In the genomic region with DNA sequence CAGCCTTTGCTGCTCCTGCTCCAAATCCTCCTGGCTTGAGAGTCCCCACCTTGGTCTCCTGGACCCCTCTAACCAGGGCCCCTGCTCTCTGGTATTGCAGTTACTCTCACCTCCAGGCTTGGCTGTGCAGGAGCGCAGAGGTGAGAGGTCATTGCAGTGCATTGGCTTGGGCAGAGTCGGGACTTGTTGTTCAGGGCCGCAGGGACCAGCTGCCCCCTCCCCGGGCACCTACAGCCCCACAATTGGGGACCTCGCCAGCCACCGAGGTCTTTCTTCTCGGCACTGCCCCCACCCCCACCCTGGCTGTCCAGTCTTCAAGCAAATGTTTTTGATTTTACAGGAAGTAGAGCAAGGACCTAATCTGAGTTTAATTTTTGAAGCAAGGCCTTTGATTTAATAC, we compare ENCODE assay signal across 25 cellular contexts.
DNase-seq lines count a peak whose midpoint lies in the region; ATAC-seq and TF ChIP-seq lines count a peak whose summit lies in the region.
"Had no signal": no experiment of that assay in that cellular context is flagged by ENCODE, and none has a peak within 500 bp of the region (broad histone marks: within the 10 kb centered on the region; RNA-seq: fewer than 3 reads in every experiment).

No MANE protein-coding gene starts in this region.

- no CpG with 5 or more reads among the region's 7 CpGs for WGBS in neuronal stem cell (ENCODE audit: extremely low coverage in 2 of 2, insufficient read length in 2 of 2, insufficient replicate concordance in 1 of 2), 2 donors

- no peak overlapping the region for H3K23ac ChIP-seq in neuronal stem cell (ENCODE audit: low read depth, low read length, poor library complexity)

- no peak overlapping the region for H3K4me2 ChIP-seq in neuronal stem cell (ENCODE audit: insufficient read depth, low read length, poor library complexity, severe bottlenecking)
- H3K4me2 ChIP-seq: A549, BLaER1 had no signal

- H4K91ac ChIP-seq in neuronal stem cell (ENCODE audit: low read depth, low read length, poor library complexity), result no peak overlapping the region

- no peak overlapping the region for H2BK120ac ChIP-seq in neuronal stem cell (ENCODE audit: low read depth, low read length)

- H3K18ac ChIP-seq in neuronal stem cell (ENCODE audit: low read length), result peak overlapping the region; percentile 63

- no peak overlapping the region for H3K27ac Mint-ChIP-seq in glutamatergic neuron (ENCODE audit: unreplicated experiment)
- H3K27ac Mint-ChIP-seq in T-helper 17 cell, result no peak overlapping the region
- H3K27ac Mint-ChIP-seq: CD14-positive monocyte; CD4-positive, alpha-beta memory T cell; CD4-positive, CD25-positive, alpha-beta regulatory T cell; CD8-positive, alpha-beta memory T cell had no signal

- intact Hi-C loops in Right ventricle myocardium superior (cut with DNase I), result loop anchor here (5.0 kb wide), 1 partner anchor 182 kb away; the partner anchor contains the start of gene FGF19
- intact Hi-C loops in left ventricle myocardium superior (cut with micrococcal nuclease), result loop anchor here (10.0 kb wide), 1 partner anchor 190 kb away; no protein-coding TSS in a partner anchor

- no peak overlapping the region for H3K4me3 ChIP-seq in neuronal stem cell (ENCODE audit: low read length in 2 of 2)
- H3K4me3 ChIP-seq: A549, BLaER1, GM12878 had no signal

- no peak overlapping the region for H3K27ac ChIP-seq in neuronal stem cell (replicated peaks; ENCODE audit: low read length)
- H3K27ac ChIP-seq: 22Rv1, A549, BLaER1 had no signal

- no peak overlapping the region for H2BK15ac ChIP-seq in neuronal stem cell (ENCODE audit: low read length)

- no peak for TF ChIP-seq CTCF in glutamatergic neuron (IDR thresholded peaks at IDR 0.05; ENCODE audit: partially characterized antibody, unreplicated experiment)

- H2BK12ac ChIP-seq in neuronal stem cell (ENCODE audit: low read length), result no peak overlapping the region

- DNase-seq in Right ventricle myocardium superior (peak; percentile 5), left ventricle myocardium superior (no peak), glutamatergic neuron (peak; percentile 9), neuronal stem cell (ENCODE audit: low spot score) (no peak), T-helper 17 cell (no peak), NCI-H82 treated with DMSO at 0.1 percent for 48 hours (lab: John Stamatoyannopoulos, UW; ENCODE audit: unreplicated experiment) (no peak)
- DNase-seq: ACHN; BE2C; C1 segment of cervical spinal cord; CD4-positive, alpha-beta memory T cell; CD4-positive, CD25-positive, alpha-beta regulatory T cell; CD8-positive, alpha-beta memory T cell; COR-L47; DMS 273 treated with DMSO at 0.1 percent for 48 hours; DMS153; DMS53; DMS79; DND-41; EL; GDM1 had no signal

- H2AFZ ChIP-seq in neuronal stem cell (ENCODE audit: low read length), result no peak overlapping the region

- no peak overlapping the region for H4K8ac ChIP-seq in neuronal stem cell (ENCODE audit: low read depth, low read length)

- ATAC-seq in Right ventricle myocardium superior (ENCODE audit: poor library complexity) (no peak), left ventricle myocardium superior (no peak), T-helper 17 cell (no peak)
- ATAC-seq: A549, GM12878 had no signal

- H3K9me3 Mint-ChIP-seq in glutamatergic neuron (ENCODE audit: unreplicated experiment), result no peaks in the 10 kb centered on the region
- H3K9me3 Mint-ChIP-seq: CD14-positive monocyte; CD4-positive, alpha-beta memory T cell; CD4-positive, CD25-positive, alpha-beta regulatory T cell; CD8-positive, alpha-beta memory T cell had no signal

- no peak overlapping the region for H3K4ac ChIP-seq in neuronal stem cell (ENCODE audit: low read length)

- peaks cover 1% of the 10 kb centered on the region for H3K4me1 Mint-ChIP-seq in glutamatergic neuron (ENCODE audit: low read depth, unreplicated experiment)
- peaks cover 2% of the 10 kb centered on the region for H3K4me1 Mint-ChIP-seq in T-helper 17 cell
- H3K4me1 Mint-ChIP-seq: CD14-positive monocyte had no signal

- no peaks in the 10 kb centered on the region for H3K36me3 Mint-ChIP-seq in glutamatergic neuron (ENCODE audit: unreplicated experiment)
- no peaks in the 10 kb centered on the region for H3K36me3 Mint-ChIP-seq in T-helper 17 cell (ENCODE audit: low read depth)
- H3K36me3 Mint-ChIP-seq: CD14-positive monocyte; CD4-positive, alpha-beta memory T cell; CD4-positive, CD25-positive, alpha-beta regulatory T cell; CD8-positive, alpha-beta memory T cell had no signal

- no peaks in the 10 kb centered on the region for H3K79me1 ChIP-seq in neuronal stem cell (ENCODE audit: low read depth, low read length)

- H3K27me3 ChIP-seq in neuronal stem cell (ENCODE audit: control insufficient read depth in 3 of 3, insufficient read depth in 3 of 3, low read depth in 1 of 3, low read length in 3 of 3), result peaks cover 0 to 6% (median 3%) of the 10 kb centered on the region in 3 experiments
- H3K27me3 ChIP-seq: BE2C had no signal

- H3K27me3 Mint-ChIP-seq in glutamatergic neuron (ENCODE audit: unreplicated experiment), result peaks cover 4% of the 10 kb centered on the region
- H3K27me3 Mint-ChIP-seq in T-helper 17 cell, result peaks cover 57% of the 10 kb centered on the region

- H3K4me3 Mint-ChIP-seq in glutamatergic neuron (ENCODE audit: unreplicated experiment) (no peak overlapping the region), T-helper 17 cell (no peak overlapping the region)
- H3K4me3 Mint-ChIP-seq: CD14-positive monocyte; CD4-positive, alpha-beta memory T cell; CD4-positive, CD25-positive, alpha-beta regulatory T cell; CD8-positive, alpha-beta memory T cell had no signal

- no peaks in the 10 kb centered on the region for H3K36me3 ChIP-seq in neuronal stem cell (replicated peaks in 1 of 2; ENCODE audit: control insufficient read depth in 2 of 2, insufficient read depth in 2 of 2, low read length in 2 of 2)
- H3K36me3 ChIP-seq: BE2C, BLaER1 had no signal

- peak overlapping the region; percentile 63 for H3K9ac ChIP-seq in neuronal stem cell (ENCODE audit: low read depth, low read length, poor library complexity)
- H3K9ac ChIP-seq: BLaER1 had no signal

- no peak overlapping the region for H3K14ac ChIP-seq in neuronal stem cell (ENCODE audit: low read length)

- H3K4me1 ChIP-seq in neuronal stem cell (ENCODE audit: control insufficient read depth in 2 of 2, insufficient read depth in 1 of 2, low read depth in 1 of 2, low read length in 2 of 2), result peaks cover 5 to 7% of the 10 kb centered on the region in 2 donors
- H3K4me1 ChIP-seq: A549 had no signal

- no peaks in the 10 kb centered on the region for H3K9me3 ChIP-seq in neuronal stem cell (replicated peaks in 1 of 2; ENCODE audit: control insufficient read depth in 2 of 2, insufficient read depth in 1 of 2, low read depth in 1 of 2, low read length in 2 of 2)
- H3K9me3 ChIP-seq in T-helper 17 cell (ENCODE audit: control insufficient read depth, low read length, poor library complexity, severe bottlenecking), result no peaks in the 10 kb centered on the region
- H3K9me3 ChIP-seq: A549, BE2C, BLaER1 had no signal

- no peak overlapping the region for H2AK5ac ChIP-seq in neuronal stem cell (ENCODE audit: low read depth, low read length)

- no peak overlapping the region for H2BK5ac ChIP-seq in neuronal stem cell (ENCODE audit: low read length)

Comparison
In these comparisons a context has a peak if more than half of its experiments do, and no peak if none do; other contexts are left out.
1. DNase-seq: peak in Right ventricle myocardium superior (single experiment) and glutamatergic neuron (single experiment); none in left ventricle myocardium superior (single experiment), neuronal stem cell (single experiment), T-helper 17 cell (0 of 3) and NCI-H82 treated with DMSO at 0.1 percent for 48 hours (single experiment).